In the genomic region with DNA sequence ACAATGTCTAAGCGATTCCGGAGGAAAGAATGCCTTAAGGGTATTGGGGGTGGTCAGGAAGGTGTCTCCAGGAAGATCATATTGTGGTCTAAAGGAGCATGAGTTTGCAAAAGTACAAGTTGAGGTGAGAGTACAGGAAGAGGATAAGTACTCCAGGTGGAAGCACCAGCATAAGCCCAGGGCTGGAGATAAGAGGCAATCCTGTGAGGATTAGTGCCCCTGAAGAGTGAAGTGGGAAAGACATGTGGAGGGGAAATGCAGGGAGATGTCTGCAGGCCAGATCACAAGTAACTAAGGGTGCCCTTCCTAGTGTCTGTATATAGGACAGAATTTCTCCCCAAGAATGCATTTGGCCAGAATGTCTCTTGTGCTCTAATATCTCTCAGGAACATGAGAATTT, we compare ENCODE assay signal across 27 cellular contexts.
"Had no signal": no experiment of that assay in that cellular context is flagged by ENCODE, and none has a peak within 500 bp of the region (broad histone marks: within the 10 kb centered on the region; RNA-seq: fewer than 3 reads in every experiment).

No MANE protein-coding gene starts in this region.

- H3K36me3 Mint-ChIP-seq: activated naive CD8-positive, alpha-beta T cell; stimulated activated effector memory CD8-positive, alpha-beta T cell treated with anti-CD3 and anti-CD28 coated beads, Interleukin-12 subunit alpha, Interleukin-12 subunit beta, amount 100 ng/mL, for 72 hours had no signal

- H3K27me3 Mint-ChIP-seq: stimulated activated naive CD8-positive, alpha-beta T cell treated with anti-CD3 and anti-CD28 coated beads, Interleukin-15, Interleukin-2, amounts not matched to agents 100 ng/mL and 50 ng/mL, for 24 hours had no signal

- H3K4me3 Mint-ChIP-seq: activated B cell treated with CpG ODN at 0.5 μM for 24 hours; activated naive CD8-positive, alpha-beta T cell; activated T-cell treated with anti-CD3 and anti-CD28 coated beads, Interleukin-2, amount 50 U/mL, for 72 hours; nephron; stimulated activated effector memory CD8-positive, alpha-beta T cell treated with anti-CD3 and anti-CD28 coated beads, Interleukin-12 subunit alpha, Interleukin-12 subunit beta, amount 100 ng/mL, for 72 hours; stimulated activated naive CD8-positive, alpha-beta T cell treated with anti-CD3 and anti-CD28 coated beads, Interleukin-15, Interleukin-2, amounts not matched to agents 100 ng/mL and 50 ng/mL, for 24 hours had no signal

- H3K36me3 ChIP-seq: gastrocnemius medialis, left ventricle myocardium inferior, neutrophil, right lobe of liver, thoracic aorta had no signal

- H3K4me1 Mint-ChIP-seq: activated B cell treated with CpG ODN at 0.5 μM for 24 hours; stimulated activated effector memory CD8-positive, alpha-beta T cell treated with anti-CD3 and anti-CD28 coated beads, Interleukin-12 subunit alpha, Interleukin-12 subunit beta, amount 100 ng/mL, for 72 hours had no signal

- H3K4me3 ChIP-seq: gastrocnemius medialis, left ventricle myocardium inferior, lung, mucosa of descending colon, right lobe of liver, skin epidermis, thoracic aorta had no signal

- H3K4me1 ChIP-seq: right lobe of liver had no signal

- FAIRE-seq: colon, urothelium cell line had no signal

- H3K9me3 Mint-ChIP-seq: activated B cell treated with CpG ODN at 0.5 μM for 24 hours; activated T-cell treated with anti-CD3 and anti-CD28 coated beads, Interleukin-2, amount 50 U/mL, for 72 hours; nephron; stimulated activated effector memory CD8-positive, alpha-beta T cell treated with anti-CD3 and anti-CD28 coated beads, Interleukin-12 subunit alpha, Interleukin-12 subunit beta, amount 100 ng/mL, for 72 hours; stimulated activated naive CD8-positive, alpha-beta T cell treated with anti-CD3 and anti-CD28 coated beads, Interleukin-15, Interleukin-2, amounts not matched to agents 100 ng/mL and 50 ng/mL, for 24 hours had no signal

- DNase-seq: activated B cell treated with CpG ODN at 0.5 μM for 24 hours; activated effector memory CD4-positive, alpha-beta T cell treated with Interleukin-2 at 50 U/mL for 16 hours; activated naive CD4-positive, alpha-beta T cell treated with Interleukin-2 at 50 U/mL for 16 hours; activated T-cell treated with anti-CD3 and anti-CD28 coated beads for 4 hours; activated T-cell treated with anti-CD3 and anti-CD28 coated beads, Interleukin-2, amount 50 U/mL, for 72 hours; anterior cingulate cortex; dermis blood vessel endothelial cell; effector CD8-positive, alpha-beta T cell; gastrocnemius medialis; glutamatergic neuron; islet precursor cell; left ventricle myocardium inferior; mucosa of descending colon; right lobe of liver; stimulated activated CD4-positive, alpha-beta T cell treated with anti-CD3 and anti-CD28 coated beads, Interleukin-12 subunit alpha, Interleukin-12 subunit beta, amount 100 ng/mL, for 4 hours; stimulated activated CD4-positive, alpha-beta T cell treated with anti-CD3 and anti-CD28 coated beads, Interleukin-4, amount 100 ng/mL, for 1 hour; trophoblast cell had no signal

- H3K27ac Mint-ChIP-seq: activated B cell treated with CpG ODN at 0.5 μM for 24 hours; activated naive CD8-positive, alpha-beta T cell; activated T-cell treated with anti-CD3 and anti-CD28 coated beads, Interleukin-2, amount 50 U/mL, for 72 hours; nephron; stimulated activated effector memory CD8-positive, alpha-beta T cell treated with anti-CD3 and anti-CD28 coated beads, Interleukin-12 subunit alpha, Interleukin-12 subunit beta, amount 100 ng/mL, for 72 hours; stimulated activated naive CD8-positive, alpha-beta T cell treated with anti-CD3 and anti-CD28 coated beads, Interleukin-15, Interleukin-2, amounts not matched to agents 100 ng/mL and 50 ng/mL, for 24 hours had no signal

- H3K27me3 ChIP-seq: gastrocnemius medialis, neutrophil, right lobe of liver had no signal

- H3K27ac ChIP-seq: gastrocnemius medialis, left ventricle myocardium inferior, neutrophil, right lobe of liver, skin epidermis, thoracic aorta had no signal

- H3K9me3 ChIP-seq: gastrocnemius medialis, left ventricle myocardium inferior, mucosa of descending colon, neutrophil, right lobe of liver, thoracic aorta had no signal
